32 cellular contexts compared by ENCODE assay signal in the genomic region with DNA sequence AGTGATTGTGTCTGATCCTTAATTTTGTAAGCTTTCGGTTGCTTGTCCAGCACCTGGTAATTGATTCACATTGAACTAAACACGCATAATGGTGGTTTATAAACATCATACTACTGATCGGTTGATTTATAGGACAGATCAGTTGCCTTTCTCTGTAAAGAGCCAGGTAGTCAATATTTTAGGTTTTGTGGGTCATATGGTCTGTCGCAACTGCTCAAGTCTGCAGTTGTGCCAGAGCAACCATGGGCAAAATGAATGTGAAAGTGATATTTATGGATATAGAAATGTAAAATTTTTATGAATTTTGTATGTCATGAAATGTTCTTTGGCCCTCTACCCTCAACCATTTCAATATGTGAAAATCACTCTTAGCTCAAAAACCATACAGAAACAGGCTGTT. TPM values are rescaled to one million over a fixed set of nuclear protein-coding genes. Genes with fewer than 3 reads are reported as not detected.
DNase-seq lines count a peak whose midpoint lies in the region; ATAC-seq, FAIRE-seq and TF ChIP-seq lines count a peak whose summit lies in the region.
"Had no signal": no experiment of that assay in that cellular context is flagged by ENCODE, and none has a peak within 500 bp of the region (broad histone marks: within the 10 kb centered on the region; RNA-seq: fewer than 3 reads in every experiment).

No MANE protein-coding gene starts in this region.

- no peak overlapping the region for H2AFZ ChIP-seq in HepG2 (ENCODE audit: low read length)
- H2AFZ ChIP-seq: neural progenitor cell, parathyroid adenoma had no signal

- FAIRE-seq in HepG2 (lab: Jason Lieb, UNC): no peak
- FAIRE-seq: colon, GM18507, islet of Langerhans had no signal

- peaks cover 29% of the 10 kb centered on the region for H3K36me3 Mint-ChIP-seq in activated CD8-positive, alpha-beta T cell treated with anti-CD3 and anti-CD28 coated beads for 36 hours (ENCODE audit: low read depth)
- H3K36me3 Mint-ChIP-seq in immature natural killer cell: no peaks in the 10 kb centered on the region
- H3K36me3 Mint-ChIP-seq in glutamatergic neuron (ENCODE audit: unreplicated experiment): no peaks in the 10 kb centered on the region

- H3K4me1 ChIP-seq in right lobe of liver: peaks cover 0 to 18% (median 0%) of the 10 kb centered on the region in 4 donors
- H3K4me1 ChIP-seq in HepG2 (ENCODE audit: insufficient read depth, low read length): peaks cover 54% of the 10 kb centered on the region
- H3K4me1 ChIP-seq: BE2C, SJCRH30 had no signal

- TF ChIP-seq RAD21 in HepG2 (CRISPR knock-in tag; IDR thresholded peaks at IDR 0.05): no peak

- H3K4me3 ChIP-seq in right lobe of liver: no peak overlapping the region
- no peak overlapping the region for H3K4me3 ChIP-seq in HepG2 (replicated peaks in 1 of 3; ENCODE audit: insufficient read depth in 1 of 3, low read depth in 2 of 3, low read length in 3 of 3)
- no peak overlapping the region for H3K4me3 ChIP-seq in H7 (ENCODE audit: insufficient read depth, low read depth, low read length)
- H3K4me3 ChIP-seq: left lung, neural progenitor cell, SJCRH30, skin epidermis, thoracic aorta had no signal

- peak overlapping the region; percentile 31 for H3K27ac Mint-ChIP-seq in activated CD8-positive, alpha-beta T cell treated with anti-CD3 and anti-CD28 coated beads for 36 hours
- peak overlapping the region; percentile 62 to 96 (median 88) for H3K27ac Mint-ChIP-seq in immature natural killer cell
- H3K27ac Mint-ChIP-seq in glutamatergic neuron (ENCODE audit: unreplicated experiment): no peak overlapping the region
- H3K27ac Mint-ChIP-seq: memory B cell, neural progenitor cell had no signal

- no peak overlapping the region for H3K4me2 ChIP-seq in HepG2 (ENCODE audit: low read depth, low read length)
- H3K4me2 ChIP-seq: neural progenitor cell had no signal

- BruUV-seq in HepG2 (replicated peaks; lab: Mats Ljungman, UMichigan): no TSS peak

- H3K36me3 ChIP-seq in right lobe of liver (no peaks in the 10 kb centered on the region), HepG2 (replicated peaks in 1 of 2; ENCODE audit: control insufficient read depth in 1 of 2, insufficient read depth in 2 of 2, low read length in 2 of 2) (no peaks in the 10 kb centered on the region), H7 (replicated peaks; ENCODE audit: control insufficient read depth, insufficient read depth, low read length) (peaks cover 6% of the 10 kb centered on the region)
- H3K36me3 ChIP-seq: left lung, neural progenitor cell, thoracic aorta had no signal

- 66% methylated on average over 4 of the region's 4 CpGs for WGBS in right lobe of liver (ENCODE audit: insufficient coverage, low coverage, low lambda C conversion rate, missing lambda C conversion rate)
- 100% methylated on average over 4 of the region's 4 CpGs for WGBS in HepG2 (ENCODE audit: low lambda C conversion rate)

- TF ChIP-seq POLR2A in right lobe of liver (IDR thresholded peaks at IDR 0.05) (no peak), HepG2 (IDR thresholded peaks at IDR 0.05; ENCODE audit: insufficient read depth in 1 of 2, low read depth in 2 of 2, low read length in 2 of 2) (no peak)

- no peaks in the 10 kb centered on the region for H3K9me3 Mint-ChIP-seq in activated CD8-positive, alpha-beta T cell treated with anti-CD3 and anti-CD28 coated beads for 36 hours
- H3K9me3 Mint-ChIP-seq in immature natural killer cell: no peaks in the 10 kb centered on the region
- H3K9me3 Mint-ChIP-seq in glutamatergic neuron (ENCODE audit: unreplicated experiment): peaks cover 4% of the 10 kb centered on the region
- H3K9me3 Mint-ChIP-seq: activated CD4-positive, alpha-beta T cell treated with anti-CD3 and anti-CD28 coated beads, Interleukin-2, amount 10 ng/mL, durations not matched to agents 7 days and 5 days; activated naive CD4-positive, alpha-beta T cell treated with anti-CD3 and anti-CD28 coated beads, Interleukin-2, amount 50 U/mL, for 72 hours; memory B cell; stimulated activated naive CD8-positive, alpha-beta T cell treated with anti-CD3 and anti-CD28 coated beads, Interleukin-15, Interleukin-2, amounts not matched to agents 100 ng/mL and 50 ng/mL, for 24 hours had no signal

- H3K4me3 Mint-ChIP-seq in activated CD8-positive, alpha-beta T cell treated with anti-CD3 and anti-CD28 coated beads for 36 hours: no peak overlapping the region
- peak overlapping the region; percentile 57 to 85 (median 72) for H3K4me3 Mint-ChIP-seq in immature natural killer cell
- no peak overlapping the region for H3K4me3 Mint-ChIP-seq in glutamatergic neuron (ENCODE audit: unreplicated experiment)
- H3K4me3 Mint-ChIP-seq: activated CD4-positive, alpha-beta T cell treated with anti-CD3 and anti-CD28 coated beads, Interleukin-2, amount 10 ng/mL, durations not matched to agents 7 days and 5 days; memory B cell; neural progenitor cell; stimulated activated naive CD8-positive, alpha-beta T cell treated with anti-CD3 and anti-CD28 coated beads, Interleukin-15, Interleukin-2, amounts not matched to agents 100 ng/mL and 50 ng/mL, for 24 hours had no signal

- H4K20me1 ChIP-seq in HepG2 (ENCODE audit: insufficient read depth, low read length): peaks cover 11% of the 10 kb centered on the region; the same call in 1 of the 2 replicates

- H3K27ac ChIP-seq in right lobe of liver (no peak overlapping the region), HepG2 (ENCODE audit: extremely low read length, insufficient read depth, low read length) (no peak overlapping the region)
- H3K27ac ChIP-seq: left lung, neural progenitor cell, parathyroid adenoma, SJCRH30, skin epidermis, thoracic aorta had no signal

- intact Hi-C loops in right lobe of liver (cut with DNase I): no loop called here
- intact Hi-C loops in HepG2 (cut with micrococcal nuclease; ENCODE audit: unreplicated experiment): no loop called here
- intact Hi-C loops in activated CD8-positive, alpha-beta T cell treated with anti-CD3 and anti-CD28 coated beads for 36 hours (cut with micrococcal nuclease): loop anchor here (10.0 kb wide), 1 partner anchor 276 kb away; a partner anchor contains a TSS
- intact Hi-C loops in Right ventricle myocardium inferior (cut with DNase I): loop anchor here (10.0 kb wide), 1 partner anchor 276 kb away; a partner anchor contains a TSS

- POLR2A ChIA-PET in HepG2 (lab: Yijun Ruan, JAX): no interaction called here
- POLR2A ChIA-PET in activated CD8-positive, alpha-beta T cell treated with anti-CD3 and anti-CD28 coated beads for 36 hours (lab: Charles Lee): interaction anchor here (0.7 to 1.8 kb wide), 2 partner anchors 9 to 275 kb away, joined by 3 to 7 read pairs; a partner anchor contains a TSS

- H3K4me1 Mint-ChIP-seq in activated CD8-positive, alpha-beta T cell treated with anti-CD3 and anti-CD28 coated beads for 36 hours (ENCODE audit: low read depth): peaks cover 68% of the 10 kb centered on the region
- peaks cover 70 to 86% of the 10 kb centered on the region in 2 donors for H3K4me1 Mint-ChIP-seq in immature natural killer cell
- H3K4me1 Mint-ChIP-seq in glutamatergic neuron (ENCODE audit: low read depth, unreplicated experiment): no peaks in the 10 kb centered on the region

- DNase-seq in right lobe of liver (no peak), HepG2 (ENCODE audit: low spot score) (no peak), immature natural killer cell (no peak), H7 (no peak), Right ventricle myocardium inferior (ENCODE audit: missing footprints) (no peak), glutamatergic neuron (no peak)
- no peak for DNase-seq in activated CD8-positive, alpha-beta T cell treated with anti-CD3 and anti-CD28 coated beads for 36 hours
- DNase-seq: ACHN; activated CD4-positive, alpha-beta T cell treated with anti-CD3 and anti-CD28 coated beads, Interleukin-2, amount 10 ng/mL, durations not matched to agents 7 days and 5 days; activated effector memory CD4-positive, alpha-beta T cell treated with Interleukin-2 at 50 U/mL for 16 hours; aorta; BE2C; DMS153; effector CD4-positive, alpha-beta T cell; HCEC 1CT; left lung; NCI-H1105; NCI-H187; NCI-H82; retina; SJCRH30 had no signal

- H3K27me3 Mint-ChIP-seq in activated CD8-positive, alpha-beta T cell treated with anti-CD3 and anti-CD28 coated beads for 36 hours: no peaks in the 10 kb centered on the region
- H3K27me3 Mint-ChIP-seq in immature natural killer cell (ENCODE audit: low read depth in 3 of 3) (peaks cover 0 to 5% (median 4%) of the 10 kb centered on the region in 3 donors), glutamatergic neuron (ENCODE audit: unreplicated experiment) (no peaks in the 10 kb centered on the region)
- H3K27me3 Mint-ChIP-seq: activated CD4-positive, alpha-beta T cell treated with anti-CD3 and anti-CD28 coated beads, Interleukin-2, amount 10 ng/mL, durations not matched to agents 7 days and 5 days; memory B cell; stimulated activated naive CD8-positive, alpha-beta T cell treated with anti-CD3 and anti-CD28 coated beads, Interleukin-15, Interleukin-2, amounts not matched to agents 100 ng/mL and 50 ng/mL, for 24 hours had no signal

- TF ChIP-seq EP300 in HepG2 (IDR thresholded peaks at IDR 0.05; ENCODE audit: low read depth in 2 of 2, low read length in 2 of 2): no peak
- TF ChIP-seq EP300 in HepG2 (CRISPR knock-in tag; IDR thresholded peaks at IDR 0.05; ENCODE audit: borderline replicate concordance): no peak

- no peaks in the 10 kb centered on the region for H3K9me3 ChIP-seq in right lobe of liver
- H3K9me3 ChIP-seq in HepG2 (ENCODE audit: low read length): no peaks in the 10 kb centered on the region
- H3K9me3 ChIP-seq: SJCRH30, thoracic aorta had no signal

- no peak for TF ChIP-seq CTCF in right lobe of liver (IDR thresholded peaks at IDR 0.05)
- TF ChIP-seq CTCF in HepG2 (CRISPR knock-in tag; IDR thresholded peaks at IDR 0.05): no peak
- TF ChIP-seq CTCF in activated CD8-positive, alpha-beta T cell treated with anti-CD3 and anti-CD28 coated beads for 36 hours (IDR thresholded peaks at IDR 0.05): no peak
- TF ChIP-seq CTCF in glutamatergic neuron (IDR thresholded peaks at IDR 0.05; ENCODE audit: partially characterized antibody, unreplicated experiment): no peak

- CTCF ChIA-PET in HepG2 (lab: Yijun Ruan, JAX; ENCODE audit: low intra/inter-chr PET ratio, low total read pairs): no interaction called here
- CTCF ChIA-PET in activated CD8-positive, alpha-beta T cell treated with anti-CD3 and anti-CD28 coated beads for 36 hours (lab: Charles Lee): interaction anchor here (1.3 to 1.6 kb wide), 2 partner anchors 44 to 45 kb away, joined by 4 to 5 read pairs; no protein-coding TSS in a partner anchor

- H3K27me3 ChIP-seq in right lobe of liver (no peaks in the 10 kb centered on the region), HepG2 (ENCODE audit: control insufficient read depth in 1 of 2, insufficient read depth in 2 of 2, low read length in 2 of 2) (no peaks in the 10 kb centered on the region), H7 (ENCODE audit: control insufficient read depth, insufficient read depth, low read length) (no peaks in the 10 kb centered on the region)
- H3K27me3 ChIP-seq: BE2C, left lung, neural progenitor cell, SJCRH30 had no signal

- H3K9ac ChIP-seq in HepG2 (ENCODE audit: insufficient read depth, low read depth, low read length): no peak overlapping the region
- H3K9ac ChIP-seq: neural progenitor cell, parathyroid adenoma had no signal

- H3K79me2 ChIP-seq in HepG2 (ENCODE audit: insufficient read depth, low read length): peaks cover 93% of the 10 kb centered on the region

- ATAC-seq in right lobe of liver: peak in 3 of 4 donors; percentile 14 to 59 (median 22)
- no peak for ATAC-seq in HepG2
- ATAC-seq in activated CD8-positive, alpha-beta T cell treated with anti-CD3 and anti-CD28 coated beads for 36 hours: no peak
- ATAC-seq in Right ventricle myocardium inferior: no peak
- no peak for ATAC-seq in GM18867 (IDR thresholded peaks at IDR 0.05; ENCODE audit: unreplicated experiment)
- ATAC-seq: activated naive CD4-positive, alpha-beta T cell treated with anti-CD3 and anti-CD28 coated beads, Interleukin-2, amount 50 U/mL, for 72 hours; left lung had no signal

- in situ Hi-C loops in HepG2 (cut with HindIII; ENCODE audit: extremely low pct_ligation_motif_present, low pct_unique_long_range_greater_than_20kb): loop anchor here (25.0 kb wide), 1 partner anchor 256 kb away; no protein-coding TSS in a partner anchor

RNA-seq across cellular contexts. Expression of a gene that starts 8.9 kb away (rescaled TPM):
- total RNA-seq in right lobe of liver (10 to 100 TPM in 3 of 6 experiments, 1 to 10 TPM in 3; 8.2 to 16.9 (median 9.9) TPM), HepG2 (2016; rRNA removed; fragmentation: Illumina TruSeq; extraction: Trizol) (19.3 and 23.4 TPM in 2 replicates), Right ventricle myocardium inferior (24.3 TPM), glutamatergic neuron (ENCODE audit: unreplicated experiment) (9.1 TPM)
- total RNA-seq in HepG2 (2016; cell fraction: cytosol; rRNA removed; fragmentation: Illumina TruSeq; extraction: Trizol; ENCODE audit: low read depth): 6.6 and 7.7 TPM in 2 replicates
- total RNA-seq in HepG2 (2016; cell fraction: insoluble cytoplasmic fraction; rRNA removed; fragmentation: Illumina TruSeq; extraction: Trizol): 18.1 and 21.4 TPM in 2 replicates
- 10.8 and 10.9 TPM in 2 replicates for total RNA-seq in HepG2 (2016; cell fraction: membrane; rRNA removed; fragmentation: Illumina TruSeq; extraction: Trizol)
- 20.7 and 21.9 TPM in 2 replicates for total RNA-seq in HepG2 (2016; cell fraction: nucleus; rRNA removed; fragmentation: Illumina TruSeq; extraction: Trizol)
- polyA plus RNA-seq in HepG2 (2011; rRNA removed) (4.9 and 5.4 TPM in 2 replicates), immature natural killer cell (10 to 100 TPM; 31.4 to 49.3 (median 42.0) TPM)
- 4.4 and 4.5 TPM in 2 replicates for polyA plus RNA-seq in HepG2 (2011; cell fraction: cytosol; rRNA removed)
- polyA plus RNA-seq in HepG2 (2011; cell fraction: nucleus; rRNA removed): 9.5 and 9.6 TPM in 2 replicates
- 10.1 and 12.2 TPM in 2 replicates for polyA plus RNA-seq in HepG2 (2012)
- polyA plus RNA-seq in HepG2 (2016; cell fraction: cytosol; fragmentation: Illumina TruSeq; extraction: Trizol; ENCODE audit: low read depth): 1.0 and 1.1 TPM in 2 replicates
- 17.4 and 18.4 TPM in 2 replicates for polyA plus RNA-seq in HepG2 (2016; cell fraction: insoluble cytoplasmic fraction; fragmentation: Illumina TruSeq; extraction: Trizol; ENCODE audit: low read depth)
- 4.8 and 4.9 TPM in 2 replicates for polyA plus RNA-seq in HepG2 (2016; cell fraction: membrane; fragmentation: Illumina TruSeq; extraction: Trizol; ENCODE audit: low read depth)
- 25.1 and 26.7 TPM in 2 replicates for polyA plus RNA-seq in HepG2 (2016; cell fraction: nucleus; fragmentation: Illumina TruSeq; extraction: Trizol; ENCODE audit: insufficient read depth, low read depth)
- polyA minus RNA-seq in HepG2 (2011; rRNA and poly(A)+ RNA removed; ENCODE audit: low replicate concordance): 18.0 and 27.0 TPM in 2 replicates
- 7.4 and 7.7 TPM in 2 replicates for polyA minus RNA-seq in HepG2 (2011; cell fraction: cytosol; rRNA and poly(A)+ RNA removed)
- polyA minus RNA-seq in HepG2 (2011; cell fraction: nucleus; rRNA and poly(A)+ RNA removed): 18.4 and 20.6 TPM in 2 replicates
- total RNA-seq in activated CD8-positive, alpha-beta T cell treated with anti-CD3 and anti-CD28 coated beads for 36 hours: 10 to 100 TPM; 30.5 to 31.6 TPM
- 33.8 and 43.5 TPM in 2 replicates for total RNA-seq in H7 (2014; rRNA removed; shearing (Covaris generic))

Comparison
In these comparisons a context has a peak if more than half of its experiments do, and no peak if none do; other contexts are left out.
1. ATAC-seq: peak in right lobe of liver (3 of 4); none in HepG2 (single experiment), activated CD8-positive, alpha-beta T cell treated with anti-CD3 and anti-CD28 coated beads for 36 hours (single experiment), Right ventricle myocardium inferior (single experiment) and GM18867 (single experiment).
2. H3K4me3 Mint-ChIP-seq: peak in immature natural killer cell (5 of 5); none in activated CD8-positive, alpha-beta T cell treated with anti-CD3 and anti-CD28 coated beads for 36 hours (single experiment) and glutamatergic neuron (single experiment).
3. intact Hi-C loops: an anchor here in activated CD8-positive, alpha-beta T cell treated with anti-CD3 and anti-CD28 coated beads for 36 hours (10.0 kb wide) and Right ventricle myocardium inferior (10.0 kb wide); none called in right lobe of liver and HepG2.